In the genomic region with DNA sequence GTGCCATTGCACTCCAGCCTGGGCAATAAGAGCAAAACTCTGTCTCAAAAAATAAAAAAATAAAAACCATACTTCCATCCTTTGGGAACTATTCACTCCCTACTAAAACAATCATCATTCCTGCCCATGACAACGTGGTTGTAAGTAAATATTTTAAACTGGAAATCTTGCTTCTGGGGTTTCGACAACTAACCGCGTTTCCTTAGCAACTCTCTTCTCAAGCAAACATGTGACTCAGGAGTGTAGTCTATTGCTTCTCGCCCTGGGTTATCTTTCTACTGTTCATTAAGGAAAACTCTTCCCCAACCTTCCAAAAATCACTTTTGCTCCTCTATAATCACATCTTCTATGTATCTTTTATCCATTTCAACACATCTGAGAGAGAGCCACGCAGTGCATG, we compare ENCODE assay signal across 1 cellular context.
TF ChIP-seq lines count a peak whose summit lies in the region.

No MANE protein-coding gene starts in this region.

TF ChIP-seq in SK-N-SH treated with all-trans-retinoic acid at 6 μM for 48 hours, 23 proteins besides CTCF, POLR2A, EP300 and RAD21 (continued from another document):
- TF ChIP-seq, protein P1, sequence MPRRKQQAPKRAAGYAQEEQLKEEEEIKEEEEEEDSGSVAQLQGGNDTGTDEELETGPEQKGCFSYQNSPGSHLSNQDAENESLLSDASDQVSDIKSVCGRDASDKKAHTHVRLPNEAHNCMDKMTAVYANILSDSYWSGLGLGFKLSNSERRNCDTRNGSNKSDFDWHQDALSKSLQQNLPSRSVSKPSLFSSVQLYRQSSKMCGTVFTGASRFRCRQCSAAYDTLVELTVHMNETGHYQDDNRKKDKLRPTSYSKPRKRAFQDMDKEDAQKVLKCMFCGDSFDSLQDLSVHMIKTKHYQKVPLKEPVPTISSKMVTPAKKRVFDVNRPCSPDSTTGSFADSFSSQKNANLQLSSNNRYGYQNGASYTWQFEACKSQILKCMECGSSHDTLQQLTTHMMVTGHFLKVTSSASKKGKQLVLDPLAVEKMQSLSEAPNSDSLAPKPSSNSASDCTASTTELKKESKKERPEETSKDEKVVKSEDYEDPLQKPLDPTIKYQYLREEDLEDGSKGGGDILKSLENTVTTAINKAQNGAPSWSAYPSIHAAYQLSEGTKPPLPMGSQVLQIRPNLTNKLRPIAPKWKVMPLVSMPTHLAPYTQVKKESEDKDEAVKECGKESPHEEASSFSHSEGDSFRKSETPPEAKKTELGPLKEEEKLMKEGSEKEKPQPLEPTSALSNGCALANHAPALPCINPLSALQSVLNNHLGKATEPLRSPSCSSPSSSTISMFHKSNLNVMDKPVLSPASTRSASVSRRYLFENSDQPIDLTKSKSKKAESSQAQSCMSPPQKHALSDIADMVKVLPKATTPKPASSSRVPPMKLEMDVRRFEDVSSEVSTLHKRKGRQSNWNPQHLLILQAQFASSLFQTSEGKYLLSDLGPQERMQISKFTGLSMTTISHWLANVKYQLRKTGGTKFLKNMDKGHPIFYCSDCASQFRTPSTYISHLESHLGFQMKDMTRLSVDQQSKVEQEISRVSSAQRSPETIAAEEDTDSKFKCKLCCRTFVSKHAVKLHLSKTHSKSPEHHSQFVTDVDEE (CRISPR knock-in tag; IDR thresholded peaks at IDR 0.05) = no peak
- no peak for TF ChIP-seq CSDC2 (CRISPR knock-in tag; IDR thresholded peaks at IDR 0.05)
- TF ChIP-seq ZFP30 (CRISPR knock-in tag; IDR thresholded peaks at IDR 0.05) = no peak
- no peak for TF ChIP-seq ARNTL (CRISPR knock-in tag; IDR thresholded peaks at IDR 0.05; ENCODE audit: borderline replicate concordance, low read depth)
- TF ChIP-seq ZNF8 (CRISPR knock-in tag; IDR thresholded peaks at IDR 0.05) = no peak
